In genomic region chr22:32926600-32926999, GRCh38 we compare ENCODE assay signal across 8 cellular contexts.
DNase-seq lines count a peak whose midpoint lies in the region; ATAC-seq and TF ChIP-seq lines count a peak whose summit lies in the region.

No MANE protein-coding gene starts in this region.

- DNase-seq in activated CD4-positive, alpha-beta T cell treated with anti-CD3 and anti-CD28 coated beads, Interleukin-2, amount 10 ng/mL, durations not matched to agents 24 days and 14 days = peak; percentile 56
- no peak for DNase-seq in activated CD4-positive, alpha-beta T cell treated with anti-CD3 and anti-CD28 coated beads, Interleukin-2, amount 50 U/mL, for 4 hours
- peak; percentile 30 for DNase-seq in RPMI8226
- peak; percentile 51 for DNase-seq in fibroblast of villous mesenchyme (ENCODE audit: low read depth)
- DNase-seq in testis = no peak
- no peak for DNase-seq in stimulated activated CD4-positive, alpha-beta T cell treated with anti-CD3 and anti-CD28 coated beads, Interleukin-4, amount 100 ng/mL, for 1 hour

- H3K4me3 Mint-ChIP-seq in activated CD4-positive, alpha-beta T cell treated with anti-CD3 and anti-CD28 coated beads, Interleukin-2, amount 10 ng/mL, durations not matched to agents 24 days and 14 days = no peak overlapping the region

- 56 to 79% methylated on average over 1 of the region's 1 CpG for WGBS in testis, 2 donors

- H3K9me3 ChIP-seq in testis = no peaks in the 10 kb centered on the region

- no peak overlapping the region for H3K4me3 ChIP-seq in fibroblast of villous mesenchyme (ENCODE audit: low read depth, low read length)
- no peak overlapping the region for H3K4me3 ChIP-seq in testis

- H3K36me3 ChIP-seq in testis (ENCODE audit: low read depth, missing control alignments) = no peaks in the 10 kb centered on the region

- peaks cover 2% of the 10 kb centered on the region for H3K27me3 Mint-ChIP-seq in activated CD4-positive, alpha-beta T cell treated with anti-CD3 and anti-CD28 coated beads, Interleukin-2, amount 10 ng/mL, durations not matched to agents 24 days and 14 days

- no peaks in the 10 kb centered on the region for H3K4me1 ChIP-seq in testis

- H3K36me3 Mint-ChIP-seq in activated CD4-positive, alpha-beta T cell treated with anti-CD3 and anti-CD28 coated beads, Interleukin-2, amount 10 ng/mL, durations not matched to agents 24 days and 14 days (ENCODE audit: low read depth) = no peaks in the 10 kb centered on the region

- intact Hi-C loops in activated CD4-positive, alpha-beta T cell treated with anti-CD3 and anti-CD28 coated beads, Interleukin-2, amount 10 ng/mL, durations not matched to agents 24 days and 14 days (cut with micrococcal nuclease) = no loop called here
- intact Hi-C loops in testis (cut with DNase I; ENCODE audit: low total_unique reads) = no loop called here

- no peak overlapping the region for H3K27ac Mint-ChIP-seq in activated CD4-positive, alpha-beta T cell treated with anti-CD3 and anti-CD28 coated beads, Interleukin-2, amount 10 ng/mL, durations not matched to agents 24 days and 14 days

- no peak overlapping the region for H3K27ac ChIP-seq in testis

- no peaks in the 10 kb centered on the region for H3K9me3 Mint-ChIP-seq in activated CD4-positive, alpha-beta T cell treated with anti-CD3 and anti-CD28 coated beads, Interleukin-2, amount 10 ng/mL, durations not matched to agents 24 days and 14 days

- TF ChIP-seq CTCF in fibroblast of villous mesenchyme (IDR thresholded peaks at IDR 0.05; ENCODE audit: insufficient read depth, low read depth, low read length) (peak; percentile 76), testis (IDR thresholded peaks at IDR 0.05) (peak; percentile 29 to 60 (median 50))

- no peaks in the 10 kb centered on the region for H3K4me1 Mint-ChIP-seq in activated CD4-positive, alpha-beta T cell treated with anti-CD3 and anti-CD28 coated beads, Interleukin-2, amount 10 ng/mL, durations not matched to agents 24 days and 14 days

- ATAC-seq in HG03280 (IDR thresholded peaks at IDR 0.05; ENCODE audit: unreplicated experiment) (no peak), HG02623 (IDR thresholded peaks at IDR 0.05; ENCODE audit: unreplicated experiment) (no peak)

- no peaks in the 10 kb centered on the region for H3K27me3 ChIP-seq in testis

- no peak for TF ChIP-seq POLR2A in testis (IDR thresholded peaks at IDR 0.05)

Comparison
In these comparisons a context has a peak if more than half of its experiments do, and no peak if none do; other contexts are left out.
1. DNase-seq: peak in activated CD4-positive, alpha-beta T cell treated with anti-CD3 and anti-CD28 coated beads, Interleukin-2, amount 10 ng/mL, durations not matched to agents 24 days and 14 days (single experiment), RPMI8226 (single experiment) and fibroblast of villous mesenchyme (single experiment); none in activated CD4-positive, alpha-beta T cell treated with anti-CD3 and anti-CD28 coated beads, Interleukin-2, amount 50 U/mL, for 4 hours (0 of 2), testis (single experiment) and stimulated activated CD4-positive, alpha-beta T cell treated with anti-CD3 and anti-CD28 coated beads, Interleukin-4, amount 100 ng/mL, for 1 hour (single experiment).